8 cellular contexts compared by ENCODE assay signal in the genomic region with DNA sequence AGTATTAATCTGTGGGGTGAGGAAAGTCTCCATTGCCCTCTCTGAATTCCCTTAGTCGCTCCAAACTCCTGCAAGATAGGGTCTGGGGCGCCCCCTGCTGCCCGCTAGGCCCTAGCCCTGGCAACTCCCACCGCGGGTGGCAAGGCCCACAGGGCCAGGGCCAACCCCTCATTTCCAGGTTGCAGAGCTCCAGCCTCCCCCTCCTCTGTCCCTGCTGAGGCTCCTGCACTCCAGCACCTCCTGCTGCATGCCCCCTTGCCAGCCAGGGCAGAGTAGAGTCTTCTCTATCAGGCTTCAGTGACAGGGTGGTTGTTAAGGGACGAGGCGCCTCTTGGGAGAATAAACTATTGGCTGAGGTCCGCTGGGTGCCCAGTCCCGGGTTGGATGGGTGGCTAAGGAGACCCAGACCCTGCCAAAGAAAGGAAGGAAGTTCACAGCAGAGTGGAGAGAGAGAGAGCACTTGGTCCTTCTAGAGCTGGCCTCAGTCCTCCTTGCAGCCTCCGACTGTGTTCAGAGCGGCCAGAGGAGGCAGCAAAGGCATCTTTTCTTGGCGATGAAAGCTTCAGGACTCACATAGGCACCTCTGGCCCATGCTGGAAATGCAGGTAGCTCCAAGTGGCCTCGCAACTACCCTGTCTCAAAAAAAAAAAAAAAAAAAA. TPM values are rescaled to one million over a fixed set of nuclear protein-coding genes. Genes with fewer than 3 reads are reported as not detected.
DNase-seq lines count a peak whose midpoint lies in the region; ATAC-seq and TF ChIP-seq lines count a peak whose summit lies in the region.

No MANE protein-coding gene starts in this region.

- no peaks in the 10 kb centered on the region for H3K9me3 Mint-ChIP-seq in GM23338
- H3K9me3 Mint-ChIP-seq in activated naive CD8-positive, alpha-beta T cell treated with anti-CD3 and anti-CD28 coated beads, Interleukin-2, amount 50 U/mL, for 24 hours: no peaks in the 10 kb centered on the region

- peak; percentile 89 for ATAC-seq in GM23338
- ATAC-seq in activated naive CD8-positive, alpha-beta T cell treated with anti-CD3 and anti-CD28 coated beads, Interleukin-2, amount 50 U/mL, for 24 hours: peak; percentile 89
- peak; percentile 93 for ATAC-seq in aorta (ENCODE audit: low FRiP score)

- H3K27me3 ChIP-seq in GM23338 (ENCODE audit: insufficient read depth): no peaks in the 10 kb centered on the region
- H3K27me3 ChIP-seq in MG63: no peaks in the 10 kb centered on the region
- no peaks in the 10 kb centered on the region for H3K27me3 ChIP-seq in right atrium auricular region
- no peaks in the 10 kb centered on the region for H3K27me3 ChIP-seq in rectal smooth muscle tissue (ENCODE audit: control insufficient read depth, insufficient read depth, low read length)
- H3K27me3 ChIP-seq in aorta (ENCODE audit: control insufficient read depth in 1 of 2, insufficient read depth in 2 of 2, low read length in 1 of 2): no peaks in the 10 kb centered on the region

- peaks cover 4% of the 10 kb centered on the region; the same call in 1 of the 2 replicates for H4K20me1 ChIP-seq in GM23338 (replicated peaks; ENCODE audit: insufficient read depth)

- peak overlapping the region; percentile 33; the same call in 2 of the 3 replicates for H3K4me3 Mint-ChIP-seq in GM23338
- H3K4me3 Mint-ChIP-seq in activated naive CD8-positive, alpha-beta T cell treated with anti-CD3 and anti-CD28 coated beads, Interleukin-2, amount 50 U/mL, for 24 hours: no peak overlapping the region

- peak; percentile 88 to 91 for TF ChIP-seq CTCF in GM23338 (conservative IDR thresholded peaks at IDR 0.05; ENCODE audit: low read depth in 2 of 2)
- TF ChIP-seq CTCF in right atrium auricular region (IDR thresholded peaks at IDR 0.05): peak; percentile 70 to 88

- peaks cover 11% of the 10 kb centered on the region for H3K27me3 Mint-ChIP-seq in GM23338 (ENCODE audit: insufficient read depth, low read depth, poor library complexity)
- H3K27me3 Mint-ChIP-seq in activated naive CD8-positive, alpha-beta T cell treated with anti-CD3 and anti-CD28 coated beads, Interleukin-2, amount 50 U/mL, for 24 hours: no peaks in the 10 kb centered on the region

- WGBS in aorta, 2 donors: 7 to 8% methylated on average over 13 of the region's 13 CpGs

- H2AFZ ChIP-seq in GM23338: peak overlapping the region; percentile 100

- peak overlapping the region; percentile 79 for H3K4me2 ChIP-seq in GM23338

- H3K9me3 ChIP-seq in ES-I3 (ENCODE audit: control insufficient read depth, insufficient read depth, low read length) (no peaks in the 10 kb centered on the region), MG63 (peaks cover 2% of the 10 kb centered on the region; the same call in 1 of the 2 replicates), right atrium auricular region (no peaks in the 10 kb centered on the region), aorta (ENCODE audit: control insufficient read depth, low read length) (no peaks in the 10 kb centered on the region)

- peak; percentile 97 for DNase-seq in GM23338 (ENCODE audit: low spot score)
- peak; percentile 83 for DNase-seq in MG63
- peak; percentile 70 for DNase-seq in T follicular helper cell (ENCODE audit: low read depth)
- peak; percentile 95 for DNase-seq in activated naive CD8-positive, alpha-beta T cell treated with anti-CD3 and anti-CD28 coated beads, Interleukin-2, amount 50 U/mL, for 24 hours
- peak; percentile 84 for DNase-seq in right atrium auricular region (ENCODE audit: low spot score)
- DNase-seq in aorta: peak; percentile 90 to 96

- H3K9ac ChIP-seq in ES-I3 (ENCODE audit: low read depth, low read length) (peak overlapping the region; percentile 6; the same call in 1 of the 2 replicates), rectal smooth muscle tissue (ENCODE audit: low read length) (no peak overlapping the region)

- peaks cover 17% of the 10 kb centered on the region for H3K4me1 Mint-ChIP-seq in GM23338
- peaks cover 8% of the 10 kb centered on the region for H3K4me1 Mint-ChIP-seq in activated naive CD8-positive, alpha-beta T cell treated with anti-CD3 and anti-CD28 coated beads, Interleukin-2, amount 50 U/mL, for 24 hours

- H3F3A ChIP-seq in GM23338 (replicated peaks; ENCODE audit: low read depth): peaks cover 16% of the 10 kb centered on the region

- peak overlapping the region; percentile 90 for H3K27ac Mint-ChIP-seq in GM23338
- no peak overlapping the region for H3K27ac Mint-ChIP-seq in activated naive CD8-positive, alpha-beta T cell treated with anti-CD3 and anti-CD28 coated beads, Interleukin-2, amount 50 U/mL, for 24 hours

- intact Hi-C loops in aorta (cut with DNase I): loop anchor here in 1 of 2 donors (5.0 to 10.0 kb wide), 3 partner anchors 215 to 402 kb away; a partner anchor contains a TSS

- H3K36me3 ChIP-seq in ES-I3 (ENCODE audit: insufficient read depth, low read length) (no peaks in the 10 kb centered on the region), GM23338 (ENCODE audit: insufficient read depth) (no peaks in the 10 kb centered on the region), MG63 (peaks cover 5% of the 10 kb centered on the region), right atrium auricular region (no peaks in the 10 kb centered on the region), rectal smooth muscle tissue (ENCODE audit: control insufficient read depth, insufficient read depth, low read length) (no peaks in the 10 kb centered on the region), aorta (ENCODE audit: control insufficient read depth in 1 of 2, insufficient read depth in 2 of 2, low read length in 1 of 2) (no peaks in the 10 kb centered on the region)

- H3K4me1 ChIP-seq in ES-I3 (ENCODE audit: insufficient read depth, low read length) (peaks cover 12% of the 10 kb centered on the region), GM23338 (ENCODE audit: insufficient read depth) (peaks cover 15% of the 10 kb centered on the region), right atrium auricular region (peaks cover 0 to 20% of the 10 kb centered on the region in 2 donors), rectal smooth muscle tissue (ENCODE audit: control insufficient read depth, insufficient read depth, low read length) (peaks cover 3% of the 10 kb centered on the region), aorta (ENCODE audit: control insufficient read depth in 1 of 2, insufficient read depth in 2 of 2, low read length in 2 of 2) (no peaks in the 10 kb centered on the region)

- H3K36me3 Mint-ChIP-seq in GM23338 (ENCODE audit: low read depth): no peaks in the 10 kb centered on the region; the same call in 2 of the 3 replicates
- no peaks in the 10 kb centered on the region for H3K36me3 Mint-ChIP-seq in activated naive CD8-positive, alpha-beta T cell treated with anti-CD3 and anti-CD28 coated beads, Interleukin-2, amount 50 U/mL, for 24 hours (ENCODE audit: low read depth)

- H3K4me3 ChIP-seq in GM23338 (peak overlapping the region; percentile 37), MG63 (no peak overlapping the region), right atrium auricular region (peak overlapping the region in 1 of 2 donors; percentile 18), rectal smooth muscle tissue (ENCODE audit: low read length) (peak overlapping the region; percentile 52), aorta (ENCODE audit: low read length in 2 of 2) (no peak overlapping the region)

- H3K27ac ChIP-seq in GM23338 (ENCODE audit: low read depth) (peak overlapping the region; percentile 86; the same call in 1 of the 2 replicates), right atrium auricular region (no peak overlapping the region), rectal smooth muscle tissue (ENCODE audit: low read depth, low read length) (no peak overlapping the region), aorta (ENCODE audit: low read depth in 1 of 2, low read length in 2 of 2) (peak overlapping the region in 1 of 2 donors; percentile 18)

- no peaks in the 10 kb centered on the region for H3K79me2 ChIP-seq in GM23338 (replicated peaks; ENCODE audit: insufficient read depth)

- 0 out of 2 replicates have a peak, but pooled peaks cover 4% of the 10 kb centered on the region for H3K9me2 ChIP-seq in GM23338 (ENCODE audit: insufficient read depth)

TF ChIP-seq in GM23338, 12 proteins besides CTCF, POLR2A, EP300 and RAD21:
- TF ChIP-seq NANOG (IDR thresholded peaks at IDR 0.05; ENCODE audit: borderline replicate concordance) (no peak), EZH2 (IDR thresholded peaks at IDR 0.05; ENCODE audit: low read depth, unreplicated experiment) (no peak), ZNF114 (CRISPR knock-in tag; IDR thresholded peaks at IDR 0.05) (peak; percentile 45; the same call in 1 of the 2 replicates)

RNA-seq across cellular contexts. Expression of a gene that starts 45.6 kb away (rescaled TPM):
- 11.9 and 30.3 TPM in 2 replicates for total RNA-seq in GM23338 (2014; rRNA removed; shearing (Covaris generic))
- polyA plus RNA-seq in GM23338 (2016; fragmentation: Nextera tagmentation; extraction: Ambion mirVana): 26.1 and 26.8 TPM in 2 replicates
- 81.1 and 98.2 TPM in 2 replicates for total RNA-seq in MG63 (2014; rRNA removed; shearing (Covaris generic); ENCODE audit: low replicate concordance)
- total RNA-seq in right atrium auricular region: 10 to 100 TPM; 54.6 to 60.9 TPM
- 10 to 100 TPM; 48.0 to 64.9 TPM for total RNA-seq in aorta
- polyA plus RNA-seq in aorta: 10 to 100 TPM; 27.2 to 28.2 TPM

Comparison
In these comparisons a context has a peak if more than half of its experiments do, and no peak if none do; other contexts are left out.
1. H3K4me3 ChIP-seq: peak in GM23338 (single experiment) and rectal smooth muscle tissue (single experiment); none in MG63 (single experiment) and aorta (0 of 2).
2. Peak in every context shown above with its lines, with median percentiles within 50 percentile points of each other: ATAC-seq and DNase-seq.